ENCODE assay signal across 26 cellular contexts in genomic region chr3:157199841-157200240, GRCh38.
"Had no signal": no experiment of that assay in that cellular context is flagged by ENCODE, and none has a peak within 500 bp of the region (broad histone marks: within the 10 kb centered on the region; RNA-seq: fewer than 3 reads in every experiment).

No MANE protein-coding gene starts in this region.

- H3K4me1 Mint-ChIP-seq: activated naive CD8-positive, alpha-beta T cell treated with anti-CD3 and anti-CD28 coated beads for 36 hours had no signal

- H3K27me3 ChIP-seq: ascending aorta, brain microvascular endothelial cell, gastrocnemius medialis, pancreas, sigmoid colon, tibial nerve had no signal

- H3K27ac ChIP-seq: ascending aorta, brain microvascular endothelial cell, gastrocnemius medialis, pancreas, prostate gland, sigmoid colon, tibial nerve, VCaP had no signal

- H3K4me1 ChIP-seq: ascending aorta, prostate gland had no signal

- DNase-seq: activated CD4-positive, alpha-beta T cell treated with anti-CD3 and anti-CD28 coated beads for 48 hours; activated CD4-positive, alpha-beta T cell treated with anti-CD3 and anti-CD28 coated beads, Interleukin-2, amount 50 U/mL, for 48 hours; activated CD8-positive, alpha-beta memory T cell treated with anti-CD3 and anti-CD28 coated beads, Interleukin-2, amount 50 U/mL, for 4 hours; activated effector memory CD4-positive, alpha-beta T cell treated with anti-CD3 and anti-CD28 coated beads, Interleukin-2, amount 50 U/mL, for 16 hours; activated naive CD4-positive, alpha-beta T cell treated with anti-CD3 and anti-CD28 coated beads for 36 hours; activated naive CD8-positive, alpha-beta T cell treated with anti-CD3 and anti-CD28 coated beads for 36 hours; activated T-cell treated with anti-CD3 and anti-CD28 coated beads, Interleukin-2, amount 50 U/mL, for 1 hour; brain microvascular endothelial cell; central memory CD4-positive, alpha-beta T cell; gastrocnemius medialis; glutamatergic neuron; islet precursor cell; mammary epithelial cell; naive thymus-derived CD4-positive, alpha-beta T cell; pancreas; sigmoid colon; stimulated activated CD4-positive, alpha-beta T cell treated with anti-CD3 and anti-CD28 coated beads, Interleukin-15, amount 100 ng/mL, for 24 hours; stimulated activated CD4-positive, alpha-beta T cell treated with anti-CD3 and anti-CD28 coated beads, Interleukin-2, amount 100 ng/mL, for 24 hours; stimulated activated naive CD4-positive, alpha-beta T cell had no signal

- H3K9me3 ChIP-seq: gastrocnemius medialis, pancreas, prostate gland, sigmoid colon had no signal

- H3K36me3 ChIP-seq: ascending aorta, brain microvascular endothelial cell, gastrocnemius medialis, pancreas, prostate gland, sigmoid colon, tibial nerve had no signal

- H3K27me3 Mint-ChIP-seq: activated naive CD8-positive, alpha-beta T cell treated with anti-CD3 and anti-CD28 coated beads for 36 hours had no signal

- H3K4me3 Mint-ChIP-seq: activated naive CD4-positive, alpha-beta T cell treated with anti-CD3 and anti-CD28 coated beads for 36 hours; activated naive CD8-positive, alpha-beta T cell treated with anti-CD3 and anti-CD28 coated beads for 36 hours; activated T-helper 1 cell treated with anti-CD3 and anti-CD28 coated beads, Interleukin-12 subunit alpha, Interleukin-12 subunit beta, Interleukin-2, Interleukin-4 antibody, amounts not matched to agents 30 ng/mL and 10 ng/mL and 1 ng/mL, durations not matched to agents 14 hours and 24 hours and 36 hours; mesothelial cell of epicardium; naive thymus-derived CD4-positive, alpha-beta T cell had no signal

- H3K27ac Mint-ChIP-seq: activated naive CD4-positive, alpha-beta T cell treated with anti-CD3 and anti-CD28 coated beads for 36 hours; activated naive CD8-positive, alpha-beta T cell treated with anti-CD3 and anti-CD28 coated beads for 36 hours; activated T-helper 1 cell treated with anti-CD3 and anti-CD28 coated beads, Interleukin-12 subunit alpha, Interleukin-12 subunit beta, Interleukin-2, Interleukin-4 antibody, amounts not matched to agents 30 ng/mL and 10 ng/mL and 1 ng/mL, durations not matched to agents 14 hours and 24 hours and 36 hours; mesothelial cell of epicardium had no signal

- ATAC-seq: activated CD4-positive, CD25-positive, alpha-beta regulatory T cell treated with anti-CD3 and anti-CD28 coated beads, Interleukin-2, amount 50 U/mL, for 24 hours; gastrocnemius medialis; naive thymus-derived CD4-positive, alpha-beta T cell; pancreas had no signal

- H3K4me3 ChIP-seq: ascending aorta, gastrocnemius medialis, pancreas, prostate gland, sigmoid colon, tibial nerve had no signal
